In the genomic region with DNA sequence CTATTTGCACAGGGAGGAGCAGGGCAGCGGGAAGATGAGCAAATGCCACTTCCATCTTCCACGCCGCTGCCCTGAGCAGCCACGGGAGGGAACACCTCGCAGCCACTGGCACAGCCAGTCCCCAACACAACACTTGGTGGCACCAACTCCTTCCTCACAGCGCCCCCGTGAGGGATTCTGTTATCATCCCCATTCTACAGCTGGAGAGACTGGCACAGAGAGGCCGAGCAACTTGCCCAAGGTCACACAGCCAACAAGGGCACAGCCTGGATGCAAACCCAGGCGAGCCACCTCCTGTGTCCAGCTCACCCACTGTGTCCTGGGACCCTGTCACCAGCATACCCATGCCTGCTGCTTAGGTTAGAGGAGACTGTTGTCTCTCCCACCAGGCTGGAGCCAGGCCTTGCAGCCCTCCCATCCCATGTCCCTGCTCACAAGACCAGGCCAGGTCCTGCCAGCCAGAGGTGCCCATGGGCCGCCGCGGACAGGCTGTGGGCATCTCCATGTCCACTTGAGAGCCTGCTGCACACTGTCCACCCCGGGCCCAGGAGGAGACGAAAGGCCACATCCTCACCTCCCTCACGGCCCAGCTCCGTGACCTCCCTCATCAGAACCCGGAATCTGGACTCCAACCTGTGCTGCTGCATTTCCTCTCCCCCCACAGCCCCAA, we compare ENCODE assay signal across 8 cellular contexts. TPM values are rescaled to one million over a fixed set of nuclear protein-coding genes. Genes with fewer than 3 reads are reported as not detected.
DNase-seq lines count a peak whose midpoint lies in the region; TF ChIP-seq lines count a peak whose summit lies in the region.

No MANE protein-coding gene starts in this region.

- H3K27ac Mint-ChIP-seq in activated naive CD4-positive, alpha-beta T cell treated with anti-CD3 and anti-CD28 coated beads, Interleukin-2, amount 10 ng/mL, durations not matched to agents 7 days and 5 days = no peak overlapping the region

- no peak for TF ChIP-seq CTCF in tibial artery (IDR thresholded peaks at IDR 0.05)

- peak; percentile 37 for DNase-seq in activated naive CD4-positive, alpha-beta T cell treated with anti-CD3 and anti-CD28 coated beads, Interleukin-2, amount 10 ng/mL, durations not matched to agents 7 days and 5 days
- DNase-seq in activated naive CD4-positive, alpha-beta T cell (lab: John Stamatoyannopoulos, UW) = no peak
- DNase-seq in SW480 (ENCODE audit: low spot score) (peak; percentile 77), hippocampal formation (lab: John Stamatoyannopoulos, UW) (peak; percentile 17 to 45), G401 (ENCODE audit: low spot score) (no peak), tibial artery (no peak)
- no peak for DNase-seq in activated CD4-positive, CD25-positive, alpha-beta regulatory T cell (lab: John Stamatoyannopoulos, UW)

- CTCF ChIA-PET in activated naive CD4-positive, alpha-beta T cell treated with anti-CD3 and anti-CD28 coated beads, Interleukin-2, amount 10 ng/mL, durations not matched to agents 7 days and 5 days (lab: Charles Lee) = interaction anchor here (1.0 kb wide), 1 partner anchor 10 kb away, joined by 4 read pairs; no protein-coding TSS in a partner anchor

- no peak overlapping the region for H3K4me3 ChIP-seq in thymus (ENCODE audit: low read length)
- no peak overlapping the region for H3K4me3 ChIP-seq in tibial artery

- in situ Hi-C loops in G401 (cut with HindIII; ENCODE audit: low sequenced_read_pairs) = no loop called here

- no peaks in the 10 kb centered on the region for H3K4me1 Mint-ChIP-seq in activated naive CD4-positive, alpha-beta T cell treated with anti-CD3 and anti-CD28 coated beads, Interleukin-2, amount 10 ng/mL, durations not matched to agents 7 days and 5 days

- peaks cover 11% of the 10 kb centered on the region for H3K4me1 ChIP-seq in thymus (ENCODE audit: control insufficient read depth, insufficient read depth, low read length)
- peaks cover 9 to 95% (median 69%) of the 10 kb centered on the region in 4 donors for H3K4me1 ChIP-seq in tibial artery

- H3K27me3 Mint-ChIP-seq in activated naive CD4-positive, alpha-beta T cell treated with anti-CD3 and anti-CD28 coated beads, Interleukin-2, amount 10 ng/mL, durations not matched to agents 7 days and 5 days = no peaks in the 10 kb centered on the region

- no peaks in the 10 kb centered on the region for H3K9me3 Mint-ChIP-seq in activated naive CD4-positive, alpha-beta T cell treated with anti-CD3 and anti-CD28 coated beads, Interleukin-2, amount 10 ng/mL, durations not matched to agents 7 days and 5 days

- H3K4me3 Mint-ChIP-seq in activated naive CD4-positive, alpha-beta T cell treated with anti-CD3 and anti-CD28 coated beads, Interleukin-2, amount 10 ng/mL, durations not matched to agents 7 days and 5 days = no peak overlapping the region

- H3K36me3 ChIP-seq in thymus (ENCODE audit: control insufficient read depth, insufficient read depth) (peaks cover 11% of the 10 kb centered on the region), tibial artery (no peaks in the 10 kb centered on the region)

- peaks cover 1% of the 10 kb centered on the region for H3K36me3 Mint-ChIP-seq in activated naive CD4-positive, alpha-beta T cell treated with anti-CD3 and anti-CD28 coated beads, Interleukin-2, amount 10 ng/mL, durations not matched to agents 7 days and 5 days

- H3K27me3 ChIP-seq in thymus (ENCODE audit: control insufficient read depth, insufficient read depth) (no peaks in the 10 kb centered on the region), tibial artery (no peaks in the 10 kb centered on the region)

- peak overlapping the region; percentile 48 for H3K27ac ChIP-seq in thymus (ENCODE audit: low read depth)
- H3K27ac ChIP-seq in tibial artery = peak overlapping the region in 1 of 2 donors; percentile 51

- intact Hi-C loops in tibial artery (cut with DNase I; ENCODE audit: low total_unique reads) = loop anchor here (10.0 kb wide), 1 partner anchor 146 kb away; no protein-coding TSS in a partner anchor

- H3K9me3 ChIP-seq in thymus (ENCODE audit: control insufficient read depth) = no peaks in the 10 kb centered on the region
- no peaks in the 10 kb centered on the region for H3K9me3 ChIP-seq in tibial artery

- WGBS in thymus = 94% methylated on average over 17 of the region's 17 CpGs

RNA-seq across cellular contexts. Expression of a gene that starts 57.0 kb away (rescaled TPM):
- polyA plus RNA-seq in thymus = 48.2 TPM
- 17.3 and 19.0 TPM in 2 replicates for total RNA-seq in G401 (2014; rRNA removed; shearing (Covaris generic))

Comparison
In these comparisons a context has a peak if more than half of its experiments do, and no peak if none do; other contexts are left out.
1. DNase-seq: peak in activated naive CD4-positive, alpha-beta T cell treated with anti-CD3 and anti-CD28 coated beads, Interleukin-2, amount 10 ng/mL, durations not matched to agents 7 days and 5 days (single experiment), SW480 (single experiment) and hippocampal formation (2 of 2); none in activated naive CD4-positive, alpha-beta T cell (0 of 4), activated CD4-positive, CD25-positive, alpha-beta regulatory T cell (0 of 4), G401 (single experiment) and tibial artery (0 of 2).